In the genomic region with DNA sequence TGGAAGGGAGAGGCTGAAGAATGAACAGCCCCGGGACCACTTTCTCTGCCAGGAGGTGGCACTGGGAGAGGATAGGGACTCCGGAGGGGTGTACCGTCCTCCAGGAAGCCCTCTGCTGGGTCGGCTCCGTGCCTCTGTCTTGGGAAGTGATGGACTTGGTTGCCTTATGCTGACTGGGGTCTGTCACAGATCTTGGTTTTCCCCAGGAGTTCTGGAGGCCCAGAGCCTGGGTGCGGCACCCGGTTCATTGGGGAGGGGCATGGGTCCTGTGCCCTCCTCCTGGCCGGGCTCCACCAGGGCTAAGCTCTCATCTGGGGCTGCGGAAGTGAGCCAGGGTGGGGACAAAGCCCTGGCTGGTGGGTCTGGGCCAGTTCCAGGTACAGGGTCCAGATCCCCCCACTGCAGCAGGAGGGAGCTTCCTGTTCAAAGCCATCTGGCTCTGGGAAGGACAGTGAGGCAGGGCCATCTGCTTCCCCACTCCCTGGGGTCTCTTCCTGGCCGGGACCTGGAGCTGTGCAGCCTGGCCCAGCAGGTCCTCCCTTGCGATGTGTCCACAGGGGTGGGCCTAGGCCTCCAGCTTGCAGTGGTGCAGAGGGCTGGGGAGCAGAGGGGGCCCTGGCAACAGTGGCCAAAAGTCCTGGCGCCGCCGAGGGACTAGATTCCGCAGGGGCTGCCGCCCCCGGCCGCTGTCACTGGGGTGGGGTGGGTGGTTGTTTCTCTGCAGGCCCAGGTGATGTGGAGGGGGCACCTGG, we compare ENCODE assay signal across 1 cellular context.
TF ChIP-seq lines count a peak whose summit lies in the region.

No MANE protein-coding gene starts in this region.

TF ChIP-seq in HepG2, 621 proteins besides CTCF, POLR2A, EP300 and RAD21 (continued from another document):
- TF ChIP-seq, protein P1, sequence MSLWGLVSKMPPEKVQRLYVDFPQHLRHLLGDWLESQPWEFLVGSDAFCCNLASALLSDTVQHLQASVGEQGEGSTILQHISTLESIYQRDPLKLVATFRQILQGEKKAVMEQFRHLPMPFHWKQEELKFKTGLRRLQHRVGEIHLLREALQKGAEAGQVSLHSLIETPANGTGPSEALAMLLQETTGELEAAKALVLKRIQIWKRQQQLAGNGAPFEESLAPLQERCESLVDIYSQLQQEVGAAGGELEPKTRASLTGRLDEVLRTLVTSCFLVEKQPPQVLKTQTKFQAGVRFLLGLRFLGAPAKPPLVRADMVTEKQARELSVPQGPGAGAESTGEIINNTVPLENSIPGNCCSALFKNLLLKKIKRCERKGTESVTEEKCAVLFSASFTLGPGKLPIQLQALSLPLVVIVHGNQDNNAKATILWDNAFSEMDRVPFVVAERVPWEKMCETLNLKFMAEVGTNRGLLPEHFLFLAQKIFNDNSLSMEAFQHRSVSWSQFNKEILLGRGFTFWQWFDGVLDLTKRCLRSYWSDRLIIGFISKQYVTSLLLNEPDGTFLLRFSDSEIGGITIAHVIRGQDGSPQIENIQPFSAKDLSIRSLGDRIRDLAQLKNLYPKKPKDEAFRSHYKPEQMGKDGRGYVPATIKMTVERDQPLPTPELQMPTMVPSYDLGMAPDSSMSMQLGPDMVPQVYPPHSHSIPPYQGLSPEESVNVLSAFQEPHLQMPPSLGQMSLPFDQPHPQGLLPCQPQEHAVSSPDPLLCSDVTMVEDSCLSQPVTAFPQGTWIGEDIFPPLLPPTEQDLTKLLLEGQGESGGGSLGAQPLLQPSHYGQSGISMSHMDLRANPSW (CRISPR knock-in tag; IDR thresholded peaks at IDR 0.05; ENCODE audit: borderline replicate concordance): no peak
- TF ChIP-seq, protein P2, sequence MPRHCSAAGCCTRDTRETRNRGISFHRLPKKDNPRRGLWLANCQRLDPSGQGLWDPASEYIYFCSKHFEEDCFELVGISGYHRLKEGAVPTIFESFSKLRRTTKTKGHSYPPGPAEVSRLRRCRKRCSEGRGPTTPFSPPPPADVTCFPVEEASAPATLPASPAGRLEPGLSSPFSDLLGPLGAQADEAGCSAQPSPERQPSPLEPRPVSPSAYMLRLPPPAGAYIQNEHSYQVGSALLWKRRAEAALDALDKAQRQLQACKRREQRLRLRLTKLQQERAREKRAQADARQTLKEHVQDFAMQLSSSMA (CRISPR knock-in tag; IDR thresholded peaks at IDR 0.05): no peak
- TF ChIP-seq RBM22 (optimal IDR thresholded peaks at IDR 0.05; ENCODE audit: low read length) (no peak), SRF (IDR thresholded peaks at IDR 0.05; ENCODE audit: low read depth, low read length) (no peak), GTF3A (CRISPR knock-in tag; conservative IDR thresholded peaks at IDR 0.05) (0 out of 2 replicates have a peak, but pooled peaks have one; percentile 0), ZNF251 (CRISPR knock-in tag; IDR thresholded peaks at IDR 0.05) (no peak), HNRNPL (IDR thresholded peaks at IDR 0.05; ENCODE audit: low read depth, low read length) (no peak), BRD4 (CRISPR knock-in tag; IDR thresholded peaks at IDR 0.05) (no peak), ZNF503 (CRISPR knock-in tag; IDR thresholded peaks at IDR 0.05) (no peak), PHF21A (CRISPR knock-in tag; IDR thresholded peaks at IDR 0.05) (no peak), RCOR2 (CRISPR knock-in tag; IDR thresholded peaks at IDR 0.05) (no peak), ZNF674 (CRISPR knock-in tag; IDR thresholded peaks at IDR 0.05; ENCODE audit: low read depth) (no peak), ZNF350 (CRISPR knock-in tag; IDR thresholded peaks at IDR 0.05; ENCODE audit: borderline replicate concordance, low read depth) (no peak; the same call in 1 of the 2 replicates), ZNF629 (CRISPR knock-in tag; conservative IDR thresholded peaks at IDR 0.05) (no peak), ZMAT3 (CRISPR knock-in tag; conservative IDR thresholded peaks at IDR 0.05) (no peak), NR2F2 (IDR thresholded peaks at IDR 0.05; ENCODE audit: borderline replicate concordance, low read depth) (no peak), ZBTB25 (CRISPR knock-in tag; IDR thresholded peaks at IDR 0.05) (no peak), HOXA5 (CRISPR knock-in tag; IDR thresholded peaks at IDR 0.05) (no peak), MEIS1 (CRISPR knock-in tag; IDR thresholded peaks at IDR 0.05; ENCODE audit: borderline replicate concordance) (0 out of 2 replicates have a peak, but pooled peaks have one; percentile 9)
- TF ChIP-seq, protein P3, sequence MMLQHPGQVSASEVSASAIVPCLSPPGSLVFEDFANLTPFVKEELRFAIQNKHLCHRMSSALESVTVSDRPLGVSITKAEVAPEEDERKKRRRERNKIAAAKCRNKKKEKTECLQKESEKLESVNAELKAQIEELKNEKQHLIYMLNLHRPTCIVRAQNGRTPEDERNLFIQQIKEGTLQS (CRISPR knock-in tag; IDR thresholded peaks at IDR 0.05): no peak
